ENCODE assay signal across 15 cellular contexts in the genomic region with DNA sequence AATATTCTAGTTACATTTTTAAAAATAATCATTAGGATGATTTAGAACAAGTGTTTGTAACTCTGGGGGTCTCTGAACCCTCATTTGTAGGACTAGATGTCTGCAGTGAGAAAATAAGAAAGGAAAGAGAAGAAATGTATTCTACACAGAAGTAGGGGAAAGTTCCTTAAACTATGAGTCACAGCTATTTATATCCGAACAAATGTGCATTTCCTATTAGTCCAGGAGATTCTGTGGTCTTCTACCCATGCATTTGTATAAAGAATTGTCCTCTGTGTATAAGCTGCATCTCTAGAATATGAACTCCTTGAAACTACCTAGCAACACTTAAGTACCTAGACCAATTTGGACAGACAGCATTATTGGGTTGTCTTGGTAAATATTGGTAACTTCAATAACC. TPM values are rescaled to one million over a fixed set of nuclear protein-coding genes. Genes with fewer than 3 reads are reported as not detected.
DNase-seq lines count a peak whose midpoint lies in the region; ATAC-seq and TF ChIP-seq lines count a peak whose summit lies in the region.
"Had no signal": no experiment of that assay in that cellular context is flagged by ENCODE, and none has a peak within 500 bp of the region (broad histone marks: within the 10 kb centered on the region; RNA-seq: fewer than 3 reads in every experiment).

No MANE protein-coding gene starts in this region.

- peaks cover 1% of the 10 kb centered on the region for H3K4me1 Mint-ChIP-seq in endodermal cell

- H3K9ac ChIP-seq in endodermal cell (ENCODE audit: extremely low read depth, low read length, poor library complexity, severe bottlenecking) = no peak overlapping the region

- DNase-seq in left ventricle myocardium inferior (no peak), left ventricle myocardium superior (no peak), fibroblast of villous mesenchyme (ENCODE audit: low read depth) (peak; percentile 44), caudate nucleus (lab: John Stamatoyannopoulos, UW) (no peak), occipital lobe (lab: John Stamatoyannopoulos, UW) (no peak), endodermal cell (no peak)
- DNase-seq: activated CD4-positive, alpha-beta memory T cell treated with anti-CD3 and anti-CD28 coated beads for 36 hours; activated naive CD4-positive, alpha-beta T cell treated with Interleukin-2 at 50 U/mL for 16 hours; NCI-H1694; sigmoid colon; T-helper 2 cell; transverse colon had no signal

- H3K36me3 ChIP-seq in left ventricle myocardium inferior = peaks cover 9% of the 10 kb centered on the region
- H3K36me3 ChIP-seq in endodermal cell (ENCODE audit: control insufficient read depth, insufficient read depth, low read length) = no peaks in the 10 kb centered on the region
- H3K36me3 ChIP-seq: sigmoid colon, transverse colon had no signal

- no peak overlapping the region for H3K27ac Mint-ChIP-seq in endodermal cell
- H3K27ac Mint-ChIP-seq: activated CD4-positive, alpha-beta memory T cell treated with anti-CD3 and anti-CD28 coated beads for 36 hours; dendritic cell treated with granulocyte-macrophage colony-stimulating factor and Interleukin-4, amounts not matched to agents 40 ng/mL and 50 ng/mL, for 4 days had no signal

- H3K36me3 Mint-ChIP-seq in endodermal cell (ENCODE audit: low read depth) = no peaks in the 10 kb centered on the region
- H3K36me3 Mint-ChIP-seq: activated CD4-positive, alpha-beta memory T cell treated with anti-CD3 and anti-CD28 coated beads for 36 hours had no signal

- H3K27me3 Mint-ChIP-seq in endodermal cell (ENCODE audit: insufficient read depth) = no peaks in the 10 kb centered on the region
- H3K27me3 Mint-ChIP-seq: activated CD4-positive, alpha-beta memory T cell treated with anti-CD3 and anti-CD28 coated beads for 36 hours; dendritic cell treated with granulocyte-macrophage colony-stimulating factor and Interleukin-4, amounts not matched to agents 40 ng/mL and 50 ng/mL, for 4 days had no signal

- H3K27me3 ChIP-seq in left ventricle myocardium inferior (ENCODE audit: low read depth) = no peaks in the 10 kb centered on the region
- H3K27me3 ChIP-seq in endodermal cell (ENCODE audit: control insufficient read depth, insufficient read depth, low read length, poor library complexity, severe bottlenecking) = no peaks in the 10 kb centered on the region
- H3K27me3 ChIP-seq: sigmoid colon, transverse colon had no signal

- H3K4me3 ChIP-seq in left ventricle myocardium inferior (no peak overlapping the region), fibroblast of villous mesenchyme (ENCODE audit: low read depth, low read length) (no peak overlapping the region), endodermal cell (ENCODE audit: low read length) (no peak overlapping the region)
- H3K4me3 ChIP-seq: sigmoid colon, transverse colon had no signal

- H3K9me3 ChIP-seq in left ventricle myocardium inferior (replicated peaks) (peaks cover 12% of the 10 kb centered on the region), endodermal cell (ENCODE audit: control insufficient read depth, low read length) (peaks cover 11% of the 10 kb centered on the region)
- H3K9me3 ChIP-seq: transverse colon had no signal

- ATAC-seq in left ventricle myocardium superior (no peak), SK-N-SH treated with all-trans-retinoic acid at 6 μM for 48 hours (peak; percentile 92), HG02610 (IDR thresholded peaks at IDR 0.05; ENCODE audit: unreplicated experiment) (no peak)

- TF ChIP-seq CTCF in left ventricle myocardium inferior (IDR thresholded peaks at IDR 0.05; ENCODE audit: borderline replicate concordance) (no peak), fibroblast of villous mesenchyme (IDR thresholded peaks at IDR 0.05; ENCODE audit: insufficient read depth, low read depth, low read length) (no peak), endodermal cell (conservative IDR thresholded peaks at IDR 0.05) (no peak)

- H3K9me3 Mint-ChIP-seq in endodermal cell = peaks cover 4% of the 10 kb centered on the region
- H3K9me3 Mint-ChIP-seq: dendritic cell treated with granulocyte-macrophage colony-stimulating factor and Interleukin-4, amounts not matched to agents 40 ng/mL and 50 ng/mL, for 4 days had no signal

- H3K27ac ChIP-seq in left ventricle myocardium inferior (replicated peaks) (peak overlapping the region; percentile 85), caudate nucleus (ENCODE audit: low read depth, low read length) (no peak overlapping the region), endodermal cell (ENCODE audit: low read depth, low read length) (no peak overlapping the region)
- H3K27ac ChIP-seq: sigmoid colon, transverse colon had no signal

- H3K4me1 ChIP-seq in left ventricle myocardium inferior (peaks cover 85% of the 10 kb centered on the region), endodermal cell (ENCODE audit: control insufficient read depth, insufficient read depth, low read length) (no peaks in the 10 kb centered on the region)
- H3K4me1 ChIP-seq: sigmoid colon, transverse colon had no signal

- no peak overlapping the region for H3K4me3 Mint-ChIP-seq in endodermal cell
- H3K4me3 Mint-ChIP-seq: activated CD4-positive, alpha-beta memory T cell treated with anti-CD3 and anti-CD28 coated beads for 36 hours; dendritic cell treated with granulocyte-macrophage colony-stimulating factor and Interleukin-4, amounts not matched to agents 40 ng/mL and 50 ng/mL, for 4 days had no signal

- 85% methylated on average over 1 of the region's 1 CpG; no CpG with 5 or more reads in 1 of the 2 experiments for WGBS in endodermal cell (ENCODE audit: insufficient coverage in 1 of 2, insufficient read length in 1 of 2), 2 experiments

- intact Hi-C loops in left ventricle myocardium inferior (cut with micrococcal nuclease) = no loop called here
- intact Hi-C loops in left ventricle myocardium superior (cut with micrococcal nuclease) = no loop called here

TF ChIP-seq in SK-N-SH treated with all-trans-retinoic acid at 6 μM for 48 hours, 23 proteins besides CTCF, POLR2A, EP300 and RAD21:
- TF ChIP-seq TOX (CRISPR knock-in tag; IDR thresholded peaks at IDR 0.05; ENCODE audit: borderline replicate concordance) = peak; percentile 24; the same call in 1 of the 2 replicates
- no peak for TF ChIP-seq ZNF8 (CRISPR knock-in tag; IDR thresholded peaks at IDR 0.05)

RNA-seq across cellular contexts. Expression of a gene that starts 15.9 kb away (rescaled TPM):
- 1,018 TPM for total RNA-seq in left ventricle myocardium inferior
- 1,393 TPM for total RNA-seq in left ventricle myocardium superior
- total RNA-seq in fibroblast of villous mesenchyme = 1.3 and 4.3 TPM in 2 replicates
- 34.0 TPM for total RNA-seq in occipital lobe
- under 1 TPM; 0.18 to 0.29 TPM for total RNA-seq in endodermal cell
- polyA plus RNA-seq in endodermal cell (2013, experiment 1 of 2) = 1.4 TPM
- 0.54 TPM for polyA plus RNA-seq in endodermal cell (2013, experiment 2 of 2)
- total RNA-seq: activated CD4-positive, alpha-beta memory T cell treated with anti-CD3 and anti-CD28 coated beads for 36 hours had no signal

Comparison
In these comparisons a context has a peak if more than half of its experiments do, and no peak if none do; other contexts are left out.
1. RNA of a gene that starts 15.9 kb away (total RNA-seq): 1,393 TPM in left ventricle myocardium superior (single experiment) and 1,018 TPM in left ventricle myocardium inferior (single experiment); 34.0 TPM in occipital lobe (single experiment), 1.3 to 4.3 TPM in fibroblast of villous mesenchyme and 0.18 to 0.29 TPM in endodermal cell; every median in the first group is over 10 times any median in the second.